9 cellular contexts compared by ENCODE assay signal in genomic region chr7:66837007-66837406, GRCh38.
DNase-seq lines count a peak whose midpoint lies in the region; ATAC-seq and TF ChIP-seq lines count a peak whose summit lies in the region.
"Had no signal": no experiment of that assay in that cellular context is flagged by ENCODE, and none has a peak within 500 bp of the region (broad histone marks: within the 10 kb centered on the region; RNA-seq: fewer than 3 reads in every experiment).

No MANE protein-coding gene starts in this region.

- peak overlapping the region; percentile 78; the same call in 1 of the 2 replicates for H3K27ac Mint-ChIP-seq in GM23338

- peak; percentile 94 for ATAC-seq in GM23338
- peak; percentile 84 for ATAC-seq in esophagus mucosa
- no peak for ATAC-seq in GM19452 (IDR thresholded peaks at IDR 0.05; ENCODE audit: unreplicated experiment)
- no peak for ATAC-seq in GM18517 (IDR thresholded peaks at IDR 0.05; ENCODE audit: unreplicated experiment)
- no peak for ATAC-seq in GM18511 (IDR thresholded peaks at IDR 0.05; ENCODE audit: unreplicated experiment)

- no peaks in the 10 kb centered on the region for H3K4me1 ChIP-seq in GM23338 (ENCODE audit: insufficient read depth)
- H3K4me1 ChIP-seq: HAP-1 had no signal

- H3K27ac ChIP-seq in GM23338 (ENCODE audit: low read depth), result no peak overlapping the region

- no peaks in the 10 kb centered on the region for H3F3A ChIP-seq in GM23338 (replicated peaks; ENCODE audit: low read depth)

- DNase-seq in AG09309 (ENCODE audit: low read depth) (no peak), GM23338 (ENCODE audit: low spot score) (peak; percentile 93), RPMI8226 (peak; percentile 72)
- peak; percentile 76 for DNase-seq in stimulated activated CD8-positive, alpha-beta memory T cell treated with anti-CD3 and anti-CD28 coated beads, Interleukin-4, amount 100 ng/mL, for 48 hours

- H3K79me2 ChIP-seq in GM23338 (replicated peaks; ENCODE audit: insufficient read depth), result no peaks in the 10 kb centered on the region

- no peaks in the 10 kb centered on the region for H3K36me3 Mint-ChIP-seq in GM23338 (ENCODE audit: low read depth)

- H3K36me3 ChIP-seq in GM23338 (ENCODE audit: insufficient read depth), result no peaks in the 10 kb centered on the region
- H3K36me3 ChIP-seq: HAP-1 had no signal

- H3K4me3 ChIP-seq in AG09309 (ENCODE audit: control insufficient read depth, low read depth, low read length) (no peak overlapping the region), GM23338 (no peak overlapping the region)
- H3K4me3 ChIP-seq: HAP-1 had no signal

- H3K9me3 Mint-ChIP-seq in GM23338, result peaks cover 8% of the 10 kb centered on the region; the same call in 2 of the 3 replicates

- no peaks in the 10 kb centered on the region for H3K9me2 ChIP-seq in GM23338 (ENCODE audit: insufficient read depth)

- no peak overlapping the region for H3K4me2 ChIP-seq in GM23338

- TF ChIP-seq CTCF in AG09309 (IDR thresholded peaks at IDR 0.05; ENCODE audit: control insufficient read depth, insufficient read depth, low read depth, low read length, missing control alignments) (peak; percentile 16), GM23338 (conservative IDR thresholded peaks at IDR 0.05; ENCODE audit: low read depth in 2 of 2) (peak; percentile 79 to 90)

- no peaks in the 10 kb centered on the region for H3K27me3 ChIP-seq in GM23338 (ENCODE audit: insufficient read depth)

- H3K27me3 Mint-ChIP-seq in GM23338 (ENCODE audit: insufficient read depth, low read depth, poor library complexity), result peaks cover 3% of the 10 kb centered on the region

- no peaks in the 10 kb centered on the region for H3K4me1 Mint-ChIP-seq in GM23338

- H3K4me3 Mint-ChIP-seq in GM23338, result no peak overlapping the region

- H2AFZ ChIP-seq in GM23338, result 0 out of 2 replicates have a peak overlapping the region, but pooled peaks have one; percentile 18

- no peaks in the 10 kb centered on the region for H4K20me1 ChIP-seq in GM23338 (replicated peaks; ENCODE audit: insufficient read depth)

TF ChIP-seq in GM23338, 12 proteins besides CTCF, POLR2A, EP300 and RAD21:
- TF ChIP-seq, protein P1, sequence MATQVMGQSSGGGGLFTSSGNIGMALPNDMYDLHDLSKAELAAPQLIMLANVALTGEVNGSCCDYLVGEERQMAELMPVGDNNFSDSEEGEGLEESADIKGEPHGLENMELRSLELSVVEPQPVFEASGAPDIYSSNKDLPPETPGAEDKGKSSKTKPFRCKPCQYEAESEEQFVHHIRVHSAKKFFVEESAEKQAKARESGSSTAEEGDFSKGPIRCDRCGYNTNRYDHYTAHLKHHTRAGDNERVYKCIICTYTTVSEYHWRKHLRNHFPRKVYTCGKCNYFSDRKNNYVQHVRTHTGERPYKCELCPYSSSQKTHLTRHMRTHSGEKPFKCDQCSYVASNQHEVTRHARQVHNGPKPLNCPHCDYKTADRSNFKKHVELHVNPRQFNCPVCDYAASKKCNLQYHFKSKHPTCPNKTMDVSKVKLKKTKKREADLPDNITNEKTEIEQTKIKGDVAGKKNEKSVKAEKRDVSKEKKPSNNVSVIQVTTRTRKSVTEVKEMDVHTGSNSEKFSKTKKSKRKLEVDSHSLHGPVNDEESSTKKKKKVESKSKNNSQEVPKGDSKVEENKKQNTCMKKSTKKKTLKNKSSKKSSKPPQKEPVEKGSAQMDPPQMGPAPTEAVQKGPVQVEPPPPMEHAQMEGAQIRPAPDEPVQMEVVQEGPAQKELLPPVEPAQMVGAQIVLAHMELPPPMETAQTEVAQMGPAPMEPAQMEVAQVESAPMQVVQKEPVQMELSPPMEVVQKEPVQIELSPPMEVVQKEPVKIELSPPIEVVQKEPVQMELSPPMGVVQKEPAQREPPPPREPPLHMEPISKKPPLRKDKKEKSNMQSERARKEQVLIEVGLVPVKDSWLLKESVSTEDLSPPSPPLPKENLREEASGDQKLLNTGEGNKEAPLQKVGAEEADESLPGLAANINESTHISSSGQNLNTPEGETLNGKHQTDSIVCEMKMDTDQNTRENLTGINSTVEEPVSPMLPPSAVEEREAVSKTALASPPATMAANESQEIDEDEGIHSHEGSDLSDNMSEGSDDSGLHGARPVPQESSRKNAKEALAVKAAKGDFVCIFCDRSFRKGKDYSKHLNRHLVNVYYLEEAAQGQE (IDR thresholded peaks at IDR 0.05; ENCODE audit: unreplicated experiment), result peak; percentile 10
- TF ChIP-seq JUNB (IDR thresholded peaks at IDR 0.05; ENCODE audit: unreplicated experiment), result no peak

Comparison
In these comparisons a context has a peak if more than half of its experiments do, and no peak if none do; other contexts are left out.
1. ATAC-seq: peak in GM23338 (single experiment) and esophagus mucosa (single experiment); none in GM19452 (single experiment), GM18517 (single experiment) and GM18511 (single experiment).